In genomic region chr21:44801468-44802395, GRCh38 we compare ENCODE assay signal across 8 cellular contexts. TPM values are rescaled to one million over a fixed set of nuclear protein-coding genes. Genes with fewer than 3 reads are reported as not detected.
A peak's percentile ranks its signal among the peaks of the same experiment; 100 is the strongest.
DNase-seq lines count a peak whose midpoint lies in the region; ATAC-seq and TF ChIP-seq lines count a peak whose summit lies in the region.

A gene with protein sequence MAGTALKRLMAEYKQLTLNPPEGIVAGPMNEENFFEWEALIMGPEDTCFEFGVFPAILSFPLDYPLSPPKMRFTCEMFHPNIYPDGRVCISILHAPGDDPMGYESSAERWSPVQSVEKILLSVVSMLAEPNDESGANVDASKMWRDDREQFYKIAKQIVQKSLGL (minus strand): TSS chr21:44801820. CDS start chr21:44801748, 72 bp downstream.

- TF ChIP-seq CTCF in GM06990 (IDR thresholded peaks at IDR 0.05; ENCODE audit: insufficient read depth, low read length, poor library complexity, severe bottlenecking) = no peak
- peak in 1 of 12 donors; percentile 1 for TF ChIP-seq CTCF in heart left ventricle (IDR thresholded peaks at IDR 0.05)
- TF ChIP-seq CTCF in type B pancreatic cell (conservative IDR thresholded peaks at IDR 0.05) = peak; percentile 5

- ATAC-seq in HG02588 (IDR thresholded peaks at IDR 0.05; ENCODE audit: unreplicated experiment) (peak; percentile 85), heart left ventricle (peak; percentile 81 to 98 (median 96))

- no peaks in the 10 kb centered on the region for H3K27me3 Mint-ChIP-seq in type B pancreatic cell

- H3K9me3 ChIP-seq in heart left ventricle = no peaks in the 10 kb centered on the region

- H3K27me3 ChIP-seq in GM06990 (replicated peaks; ENCODE audit: control insufficient read depth, insufficient read depth, low read length) (no peaks in the 10 kb centered on the region), heart left ventricle (no peaks in the 10 kb centered on the region)

- H3K4me1 ChIP-seq in heart left ventricle = peaks cover 0 to 35% (median 21%) of the 10 kb centered on the region in 12 donors

- H3K36me3 Mint-ChIP-seq in type B pancreatic cell = peaks cover 19% of the 10 kb centered on the region

- no peaks in the 10 kb centered on the region for H3K9me3 Mint-ChIP-seq in type B pancreatic cell

- H3K27ac ChIP-seq in adipose tissue (ENCODE audit: low read depth, low read length) (no peak within 1 kb of the TSS), heart left ventricle (peak within 1 kb of the TSS; percentile 61 to 86 (median 74))

- H3K4me3 ChIP-seq in GM06990 (replicated peaks; ENCODE audit: low read depth, low read length) (peak within 1 kb of the TSS; percentile 95), heart left ventricle (peak within 1 kb of the TSS; percentile 71 to 97 (median 89))

- H3K4me1 Mint-ChIP-seq in type B pancreatic cell (ENCODE audit: unreplicated experiment) = peaks cover 30% of the 10 kb centered on the region

- peak within 1 kb of the TSS; percentile 99 for H3K4me3 Mint-ChIP-seq in type B pancreatic cell

- DNase-seq in GM06990 (ENCODE audit: extremely low read depth, insufficient read length) (peak; percentile 90), NCI-H128 (lab: John Stamatoyannopoulos, UW; ENCODE audit: unreplicated experiment) (peak; percentile 64), T-helper 1 cell (peak; percentile 72 to 86 (median 81)), heart left ventricle (peak; percentile 82 to 93 (median 86)), posterior vena cava (ENCODE audit: low spot score) (peak; percentile 95), type B pancreatic cell (ENCODE audit: extremely low spot score, unreplicated experiment) (peak; percentile 93)

- peak in 1 of 2 donors; percentile 83 for TF ChIP-seq POLR2A in heart left ventricle (IDR thresholded peaks at IDR 0.05)

- peak within 1 kb of the TSS; percentile 93 for H3K27ac Mint-ChIP-seq in type B pancreatic cell

- 0 to 1% (median 0%) methylated on average over 82 to 97 of the region's 97 CpGs for WGBS in adipose tissue, 3 donors
- 0 to 1% (median 0%) methylated on average over 59 to 97 of the region's 97 CpGs for WGBS in heart left ventricle, 4 donors

- H3K36me3 ChIP-seq in GM06990 (ENCODE audit: control insufficient read depth, insufficient read depth, low read length) (peaks cover 13% of the 10 kb centered on the region), heart left ventricle (peaks cover 0 to 54% (median 38%) of the 10 kb centered on the region in 9 donors)

- intact Hi-C loops in heart left ventricle (cut with DNase I) = loop anchor here (1.0 to 5.0 kb wide), 8 partner anchors 44 to 136 kb away; partner anchors contain the start of gene PTTG1IP (in 6 of the 10)
- intact Hi-C loops in posterior vena cava (cut with DNase I) = no loop called here

RNA-seq across cellular contexts. Expression of the gene that starts here (rescaled TPM):
- 10 to 100 TPM; 29.1 to 70.8 (median 41.5) TPM for polyA plus RNA-seq in adipose tissue
- 10 to 100 TPM; 57.4 to 84.4 (median 71.4) TPM for total RNA-seq in heart left ventricle
- 10 to 100 TPM; 44.3 to 60.0 TPM for polyA plus RNA-seq in heart left ventricle
- 10 to 100 TPM; 72.6 to 75.6 TPM for total RNA-seq in posterior vena cava
- total RNA-seq in type B pancreatic cell (ENCODE audit: low replicate concordance) = 75.6 and 92.4 TPM in 2 replicates

Comparison
In these comparisons a context has a peak if more than half of its experiments do, and no peak if none do; other contexts are left out.
1. intact Hi-C loops: an anchor here in heart left ventricle (1.0 to 5.0 kb wide); none called in posterior vena cava.